8 cellular contexts compared by ENCODE assay signal in the genomic region with DNA sequence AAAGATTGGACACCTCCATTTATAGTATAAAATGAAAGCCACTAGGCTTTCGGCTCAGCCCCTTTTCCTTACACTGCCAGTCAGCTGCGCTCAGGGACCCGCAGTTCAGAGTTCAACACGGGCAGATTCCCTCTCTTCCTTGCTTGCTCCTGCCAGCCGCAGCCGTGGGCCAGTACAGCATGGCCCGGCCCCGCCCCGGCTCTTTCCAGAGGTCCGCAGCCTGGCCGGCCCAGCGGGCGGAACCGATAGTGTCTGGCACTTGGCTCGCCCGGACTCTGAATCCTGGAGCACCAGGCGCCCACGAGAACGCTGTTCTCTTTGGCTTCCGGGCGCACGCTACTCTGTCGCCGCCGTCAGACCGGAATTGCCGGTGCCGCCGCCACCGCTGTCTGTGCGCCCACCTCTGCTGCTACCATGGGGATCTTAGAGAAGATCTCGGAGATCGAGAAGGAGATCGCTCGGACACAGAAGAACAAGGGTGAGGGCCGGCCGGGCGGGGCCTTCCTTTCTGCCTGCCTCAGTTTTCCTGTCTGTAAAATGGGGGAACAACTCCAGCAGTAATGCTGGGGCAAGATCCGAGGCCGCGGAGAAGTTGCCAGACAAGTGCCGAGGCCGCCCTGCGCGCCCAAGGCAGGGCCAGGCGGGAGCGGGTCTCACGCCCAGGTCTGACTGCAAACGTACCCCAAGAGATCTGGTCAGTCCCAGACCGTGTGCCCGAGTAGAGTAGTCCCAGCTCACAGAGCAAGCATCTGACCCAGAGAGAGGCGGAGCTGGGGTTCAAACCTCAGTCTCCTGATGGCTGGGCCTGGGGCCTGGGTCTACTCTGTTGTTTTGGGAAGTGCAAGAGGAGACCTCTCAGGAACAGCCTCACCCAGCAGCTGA. TPM values are rescaled to one million over a fixed set of nuclear protein-coding genes. Genes with fewer than 3 reads are reported as not detected.
DNase-seq lines count a peak whose midpoint lies in the region; TF ChIP-seq lines count a peak whose summit lies in the region.

A gene with protein sequence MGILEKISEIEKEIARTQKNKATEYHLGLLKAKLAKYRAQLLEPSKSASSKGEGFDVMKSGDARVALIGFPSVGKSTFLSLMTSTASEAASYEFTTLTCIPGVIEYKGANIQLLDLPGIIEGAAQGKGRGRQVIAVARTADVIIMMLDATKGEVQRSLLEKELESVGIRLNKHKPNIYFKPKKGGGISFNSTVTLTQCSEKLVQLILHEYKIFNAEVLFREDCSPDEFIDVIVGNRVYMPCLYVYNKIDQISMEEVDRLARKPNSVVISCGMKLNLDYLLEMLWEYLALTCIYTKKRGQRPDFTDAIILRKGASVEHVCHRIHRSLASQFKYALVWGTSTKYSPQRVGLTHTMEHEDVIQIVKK (plus strand): TSS at position 339 of the 882 bp plus-strand sequence. CDS start 76 bp downstream, at position 415.

- H3K9me2 ChIP-seq in SK-N-SH = no peaks in the 10 kb centered on the region

- H3K4me3 ChIP-seq in HEK293 (ENCODE audit: low read depth, low read length) (peak within 1 kb of the TSS; percentile 92), SK-N-SH (ENCODE audit: low read depth in 2 of 2, low read length in 1 of 2) (peak within 1 kb of the TSS; percentile 78 to 96)

- peaks cover 3% of the 10 kb centered on the region; the same call in 1 of the 2 replicates for H3K4me1 ChIP-seq in HEK293 (ENCODE audit: control insufficient read depth, insufficient read depth, low read length)
- peaks cover 0 to 7% of the 10 kb centered on the region in 2 experiments; a peak in 1 of 4 replicates for H3K4me1 ChIP-seq in SK-N-SH (ENCODE audit: control insufficient read depth in 1 of 2, insufficient read depth in 2 of 2, low read depth in 1 of 2, low read length in 1 of 2)

- peak within 1 kb of the TSS; percentile 99 for H2AFZ ChIP-seq in SK-N-SH (ENCODE audit: low read depth)

- H3K9ac ChIP-seq in SK-N-SH = peak within 1 kb of the TSS; percentile 82

- H3K9me3 ChIP-seq in HEK293 (ENCODE audit: control insufficient read depth, insufficient read depth, low read depth, low read length) = no peaks in the 10 kb centered on the region
- H3K9me3 ChIP-seq in SK-N-SH = no peaks in the 10 kb centered on the region

- POLR2A ChIA-PET in HEK293 (lab: Yijun Ruan, JAX) = interaction anchor here (0.7 to 1.9 kb wide), 5 partner anchors 11 to 252 kb away, joined by 3 to 4 read pairs (median 3); partner anchors contain the start of genes ALKBH5 and SREBF1
- POLR2A ChIA-PET in SK-N-SH (lab: Yijun Ruan, JAX) = no interaction called here

- peak; percentile 78 for TF ChIP-seq CTCF in HEK293 (tag by site-specific recombination; IDR thresholded peaks at IDR 0.05)
- no peak; the same call in 1 of the 2 replicates for TF ChIP-seq CTCF in SK-N-SH (IDR thresholded peaks at IDR 0.05)

- CTCF ChIA-PET in HEK293 (lab: Yijun Ruan, JAX) (no interaction called here), SK-N-SH (lab: Yijun Ruan, JAX) (interaction anchor here (1.0 to 1.2 kb wide), 2 partner anchors 52 to 166 kb away, joined by 3 read pairs; no protein-coding TSS in a partner anchor)

- peaks cover 15 to 21% of the 10 kb centered on the region in 2 experiments for H3K36me3 ChIP-seq in HEK293 (ENCODE audit: control insufficient read depth in 2 of 2, insufficient read depth in 1 of 2, low read length in 2 of 2)
- H3K36me3 ChIP-seq in SK-N-SH (replicated peaks in 1 of 2; ENCODE audit: control insufficient read depth in 1 of 2, insufficient read depth in 2 of 2, low read length in 1 of 2) = peaks cover 3 to 8% of the 10 kb centered on the region in 2 experiments

- no peaks in the 10 kb centered on the region for H3F3A ChIP-seq in SK-N-SH (replicated peaks; ENCODE audit: insufficient read depth)

- H3K27me3 ChIP-seq in SK-N-SH (ENCODE audit: insufficient read depth) = no peaks in the 10 kb centered on the region

- DNase-seq in GDM1 (lab: John Stamatoyannopoulos, UW) (peak; percentile 80), MV-4-11 (lab: John Stamatoyannopoulos, UW) (peak; percentile 81), SK-N-SH (peak; percentile 94), globus pallidus (ENCODE audit: low spot score) (peak; percentile 82), nucleus accumbens (lab: John Stamatoyannopoulos, UW) (peak; percentile 32 to 93 (median 82)), superior temporal gyrus (ENCODE audit: extremely low spot score) (peak; percentile 92)
- DNase-seq in activated naive CD4-positive, alpha-beta T cell treated with anti-CD3 and anti-CD28 coated beads, Interleukin-2, amount 50 U/mL, for 16 hours = peak; percentile 88

- TF ChIP-seq RAD21 in SK-N-SH (IDR thresholded peaks at IDR 0.05; ENCODE audit: low read length) = no peak

- H3K4me2 ChIP-seq in SK-N-SH = peak within 1 kb of the TSS; percentile 93

- peaks cover 23% of the 10 kb centered on the region for H3K79me2 ChIP-seq in SK-N-SH (ENCODE audit: insufficient read depth)

- H3K27ac ChIP-seq in HEK293 (ENCODE audit: extremely low read depth, low read depth, low read length) (peak within 1 kb of the TSS; percentile 75), SK-N-SH (ENCODE audit: low read depth in 2 of 2, low read length in 1 of 2) (peak within 1 kb of the TSS; percentile 51 to 68)

- no peaks in the 10 kb centered on the region for H4K20me1 ChIP-seq in SK-N-SH (ENCODE audit: insufficient read depth)

- TF ChIP-seq EP300 in SK-N-SH (IDR thresholded peaks at IDR 0.05; ENCODE audit: borderline replicate concordance in 1 of 2, low read depth in 1 of 2, low read length in 1 of 2) = peak in 1 of 2 experiments; percentile 61; a peak in 1 of 4 replicates

- 3% methylated on average over 27 of the region's 52 CpGs for WGBS in SK-N-SH (ENCODE audit: low lambda C conversion rate)

TF ChIP-seq in HEK293, 187 proteins besides CTCF, POLR2A, EP300 and RAD21 (continues in another document):
- TF ChIP-seq ATF2 (tag by site-specific recombination; IDR thresholded peaks at IDR 0.05; ENCODE audit: low read depth) = no peak

TF ChIP-seq in SK-N-SH, 30 proteins besides CTCF, POLR2A, EP300 and RAD21 (continues in another document):
- TF ChIP-seq TCF12 (IDR thresholded peaks at IDR 0.05) = peak; percentile 40; the same call in 1 of the 2 replicates
- peak; percentile 97 for TF ChIP-seq TAF1 (IDR thresholded peaks at IDR 0.05; ENCODE audit: borderline replicate concordance, low read depth, low read length)
- TF ChIP-seq TEAD4 (IDR thresholded peaks at IDR 0.05; ENCODE audit: borderline replicate concordance, insufficient read depth) = 0 out of 2 replicates have a peak, but pooled peaks have one; percentile 32
- peak; percentile 29; the same call in 1 of the 2 replicates for TF ChIP-seq JUND (IDR thresholded peaks at IDR 0.05)
- no peak for TF ChIP-seq MEF2A (IDR thresholded peaks at IDR 0.05; ENCODE audit: borderline replicate concordance, low read depth)
- no peak for TF ChIP-seq SMC3 (IDR thresholded peaks at IDR 0.05; ENCODE audit: low read depth, low read length)
- TF ChIP-seq NFIC (IDR thresholded peaks at IDR 0.05; ENCODE audit: borderline replicate concordance) = peak; percentile 56; the same call in 1 of the 2 replicates
- peak; percentile 64; the same call in 1 of the 2 replicates for TF ChIP-seq ZBTB33 (IDR thresholded peaks at IDR 0.05; ENCODE audit: borderline replicate concordance, low read depth)
- TF ChIP-seq, protein P1, sequence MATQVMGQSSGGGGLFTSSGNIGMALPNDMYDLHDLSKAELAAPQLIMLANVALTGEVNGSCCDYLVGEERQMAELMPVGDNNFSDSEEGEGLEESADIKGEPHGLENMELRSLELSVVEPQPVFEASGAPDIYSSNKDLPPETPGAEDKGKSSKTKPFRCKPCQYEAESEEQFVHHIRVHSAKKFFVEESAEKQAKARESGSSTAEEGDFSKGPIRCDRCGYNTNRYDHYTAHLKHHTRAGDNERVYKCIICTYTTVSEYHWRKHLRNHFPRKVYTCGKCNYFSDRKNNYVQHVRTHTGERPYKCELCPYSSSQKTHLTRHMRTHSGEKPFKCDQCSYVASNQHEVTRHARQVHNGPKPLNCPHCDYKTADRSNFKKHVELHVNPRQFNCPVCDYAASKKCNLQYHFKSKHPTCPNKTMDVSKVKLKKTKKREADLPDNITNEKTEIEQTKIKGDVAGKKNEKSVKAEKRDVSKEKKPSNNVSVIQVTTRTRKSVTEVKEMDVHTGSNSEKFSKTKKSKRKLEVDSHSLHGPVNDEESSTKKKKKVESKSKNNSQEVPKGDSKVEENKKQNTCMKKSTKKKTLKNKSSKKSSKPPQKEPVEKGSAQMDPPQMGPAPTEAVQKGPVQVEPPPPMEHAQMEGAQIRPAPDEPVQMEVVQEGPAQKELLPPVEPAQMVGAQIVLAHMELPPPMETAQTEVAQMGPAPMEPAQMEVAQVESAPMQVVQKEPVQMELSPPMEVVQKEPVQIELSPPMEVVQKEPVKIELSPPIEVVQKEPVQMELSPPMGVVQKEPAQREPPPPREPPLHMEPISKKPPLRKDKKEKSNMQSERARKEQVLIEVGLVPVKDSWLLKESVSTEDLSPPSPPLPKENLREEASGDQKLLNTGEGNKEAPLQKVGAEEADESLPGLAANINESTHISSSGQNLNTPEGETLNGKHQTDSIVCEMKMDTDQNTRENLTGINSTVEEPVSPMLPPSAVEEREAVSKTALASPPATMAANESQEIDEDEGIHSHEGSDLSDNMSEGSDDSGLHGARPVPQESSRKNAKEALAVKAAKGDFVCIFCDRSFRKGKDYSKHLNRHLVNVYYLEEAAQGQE (IDR thresholded peaks at IDR 0.05; ENCODE audit: low read depth, low read length) = peak; percentile 67
- TF ChIP-seq NRF1 (IDR thresholded peaks at IDR 0.05; ENCODE audit: low read depth, low read length) = no peak
- TF ChIP-seq FOXJ3 (CRISPR knock-in tag; IDR thresholded peaks at IDR 0.05) = peak; percentile 19
- no peak for TF ChIP-seq FOXM1 (IDR thresholded peaks at IDR 0.05; ENCODE audit: low read depth)
- peak; percentile 73 for TF ChIP-seq YY1 (IDR thresholded peaks at IDR 0.05; ENCODE audit: low read depth)

RNA-seq across cellular contexts. Expression of the gene that starts here (rescaled TPM):
- 39.9 and 43.9 TPM in 2 replicates for polyA plus RNA-seq in SK-N-SH (2012; rRNA removed)
- polyA plus RNA-seq in SK-N-SH (2012; cell fraction: cytosol; rRNA removed) = 17.7 and 26.0 TPM in 2 replicates
- polyA plus RNA-seq in SK-N-SH (2012; cell fraction: nucleus; rRNA removed) = 106 and 115 TPM in 2 replicates

Comparison
In these comparisons a context has a peak if more than half of its experiments do, and no peak if none do; other contexts are left out.
1. Peak in every context shown above with its lines: DNase-seq, H3K4me3 ChIP-seq and H3K27ac ChIP-seq.